Comparison of ENCODE assay signal across 1 cellular context in the genomic region with DNA sequence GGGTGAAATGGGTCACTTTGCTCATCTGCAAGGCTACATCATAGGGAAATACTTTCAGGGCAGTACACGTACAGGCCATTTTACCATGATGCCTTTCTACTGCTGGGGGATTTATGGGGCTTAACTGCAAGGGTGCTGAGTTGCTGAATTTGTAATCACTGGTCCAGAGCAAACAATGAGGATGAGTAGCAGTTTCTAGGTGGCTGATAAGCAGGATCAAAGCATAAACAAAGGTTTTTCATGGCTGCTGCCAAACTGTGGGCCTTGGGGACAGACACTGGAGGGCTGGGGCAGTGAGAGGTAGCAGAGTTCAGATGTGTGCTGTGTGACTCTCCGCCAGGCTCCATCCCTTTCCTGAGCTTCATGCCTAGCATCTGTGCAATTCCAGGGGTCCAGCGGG.
TF ChIP-seq lines count a peak whose summit lies in the region.

No MANE protein-coding gene starts in this region.

TF ChIP-seq in K562, 482 proteins besides CTCF, POLR2A, EP300 and RAD21 (continued from another document):
- TF ChIP-seq LEF1 (IDR thresholded peaks at IDR 0.05), result peak; percentile 63; the same call in 1 of the 2 replicates
- TF ChIP-seq SMARCE1 (IDR thresholded peaks at IDR 0.05), result peak; percentile 30; the same call in 1 of the 2 replicates
- TF ChIP-seq, protein P1, sequence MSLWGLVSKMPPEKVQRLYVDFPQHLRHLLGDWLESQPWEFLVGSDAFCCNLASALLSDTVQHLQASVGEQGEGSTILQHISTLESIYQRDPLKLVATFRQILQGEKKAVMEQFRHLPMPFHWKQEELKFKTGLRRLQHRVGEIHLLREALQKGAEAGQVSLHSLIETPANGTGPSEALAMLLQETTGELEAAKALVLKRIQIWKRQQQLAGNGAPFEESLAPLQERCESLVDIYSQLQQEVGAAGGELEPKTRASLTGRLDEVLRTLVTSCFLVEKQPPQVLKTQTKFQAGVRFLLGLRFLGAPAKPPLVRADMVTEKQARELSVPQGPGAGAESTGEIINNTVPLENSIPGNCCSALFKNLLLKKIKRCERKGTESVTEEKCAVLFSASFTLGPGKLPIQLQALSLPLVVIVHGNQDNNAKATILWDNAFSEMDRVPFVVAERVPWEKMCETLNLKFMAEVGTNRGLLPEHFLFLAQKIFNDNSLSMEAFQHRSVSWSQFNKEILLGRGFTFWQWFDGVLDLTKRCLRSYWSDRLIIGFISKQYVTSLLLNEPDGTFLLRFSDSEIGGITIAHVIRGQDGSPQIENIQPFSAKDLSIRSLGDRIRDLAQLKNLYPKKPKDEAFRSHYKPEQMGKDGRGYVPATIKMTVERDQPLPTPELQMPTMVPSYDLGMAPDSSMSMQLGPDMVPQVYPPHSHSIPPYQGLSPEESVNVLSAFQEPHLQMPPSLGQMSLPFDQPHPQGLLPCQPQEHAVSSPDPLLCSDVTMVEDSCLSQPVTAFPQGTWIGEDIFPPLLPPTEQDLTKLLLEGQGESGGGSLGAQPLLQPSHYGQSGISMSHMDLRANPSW (CRISPR knock-in tag; IDR thresholded peaks at IDR 0.05), result no peak
- peak; percentile 52; the same call in 1 of the 2 replicates for TF ChIP-seq MAFF (IDR thresholded peaks at IDR 0.05; ENCODE audit: low read length)
- peak; percentile 84 for TF ChIP-seq MAFG (tag; conservative IDR thresholded peaks at IDR 0.05)
- TF ChIP-seq ARID1B (IDR thresholded peaks at IDR 0.05), result peak; percentile 69
- TF ChIP-seq TFAM (CRISPR knock-in tag; conservative IDR thresholded peaks at IDR 0.05), result no peak
- TF ChIP-seq SMARCA4 (IDR thresholded peaks at IDR 0.05), result peak; percentile 29; the same call in 1 of the 2 replicates
- peak in 1 of 2 experiments; percentile 63; a peak in 2 of 4 replicates for TF ChIP-seq HDAC1 (IDR thresholded peaks at IDR 0.05)
- TF ChIP-seq ZNF507 (tag; conservative IDR thresholded peaks at IDR 0.05), result no peak
- 0 out of 2 replicates have a peak, but pooled peaks have one; percentile 38 for TF ChIP-seq MAFK (IDR thresholded peaks at IDR 0.05; ENCODE audit: low read length)
- peak; percentile 92 for TF ChIP-seq C11orf30 (IDR thresholded peaks at IDR 0.05; ENCODE audit: low read depth)
- peak; percentile 38 to 66; a peak in 3 of 4 replicates for TF ChIP-seq FOXK2 (conservative IDR thresholded peaks at IDR 0.05 in 1 of 2, IDR thresholded peaks at IDR 0.05 in 1 of 2; ENCODE audit: low read depth in 2 of 2)
- TF ChIP-seq MEIS2 (IDR thresholded peaks at IDR 0.05; ENCODE audit: partially characterized antibody), result peak; percentile 68
- no peak for TF ChIP-seq CBX2 (IDR thresholded peaks at IDR 0.05; ENCODE audit: insufficient read depth, low read length, poor library complexity, severe bottlenecking)
- TF ChIP-seq SOX6 (IDR thresholded peaks at IDR 0.05), result peak; percentile 91
- TF ChIP-seq NCOA2 (IDR thresholded peaks at IDR 0.05; ENCODE audit: partially characterized antibody in 2 of 2), result no peak
- TF ChIP-seq TCF3 (CRISPR knock-in tag; IDR thresholded peaks at IDR 0.05), result peak; percentile 17; the same call in 1 of the 2 replicates
- TF ChIP-seq RCOR1 (IDR thresholded peaks at IDR 0.05; ENCODE audit: borderline replicate concordance in 1 of 2, low read depth in 2 of 2, low read length in 2 of 2), result peak in 1 of 2 experiments; percentile 86; a peak in 2 of 4 replicates
- TF ChIP-seq TBL1XR1 (IDR thresholded peaks at IDR 0.05; ENCODE audit: low read length in 2 of 2), result 0 out of 4 replicates have a peak, but pooled peaks of 1 of the 2 experiments have one; percentile 43
- TF ChIP-seq, protein P2, sequence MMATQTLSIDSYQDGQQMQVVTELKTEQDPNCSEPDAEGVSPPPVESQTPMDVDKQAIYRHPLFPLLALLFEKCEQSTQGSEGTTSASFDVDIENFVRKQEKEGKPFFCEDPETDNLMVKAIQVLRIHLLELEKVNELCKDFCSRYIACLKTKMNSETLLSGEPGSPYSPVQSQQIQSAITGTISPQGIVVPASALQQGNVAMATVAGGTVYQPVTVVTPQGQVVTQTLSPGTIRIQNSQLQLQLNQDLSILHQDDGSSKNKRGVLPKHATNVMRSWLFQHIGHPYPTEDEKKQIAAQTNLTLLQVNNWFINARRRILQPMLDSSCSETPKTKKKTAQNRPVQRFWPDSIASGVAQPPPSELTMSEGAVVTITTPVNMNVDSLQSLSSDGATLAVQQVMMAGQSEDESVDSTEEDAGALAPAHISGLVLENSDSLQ (IDR thresholded peaks at IDR 0.05), result peak; percentile 47
